Comparison of ENCODE assay signal across 1 cellular context in the genomic region with DNA sequence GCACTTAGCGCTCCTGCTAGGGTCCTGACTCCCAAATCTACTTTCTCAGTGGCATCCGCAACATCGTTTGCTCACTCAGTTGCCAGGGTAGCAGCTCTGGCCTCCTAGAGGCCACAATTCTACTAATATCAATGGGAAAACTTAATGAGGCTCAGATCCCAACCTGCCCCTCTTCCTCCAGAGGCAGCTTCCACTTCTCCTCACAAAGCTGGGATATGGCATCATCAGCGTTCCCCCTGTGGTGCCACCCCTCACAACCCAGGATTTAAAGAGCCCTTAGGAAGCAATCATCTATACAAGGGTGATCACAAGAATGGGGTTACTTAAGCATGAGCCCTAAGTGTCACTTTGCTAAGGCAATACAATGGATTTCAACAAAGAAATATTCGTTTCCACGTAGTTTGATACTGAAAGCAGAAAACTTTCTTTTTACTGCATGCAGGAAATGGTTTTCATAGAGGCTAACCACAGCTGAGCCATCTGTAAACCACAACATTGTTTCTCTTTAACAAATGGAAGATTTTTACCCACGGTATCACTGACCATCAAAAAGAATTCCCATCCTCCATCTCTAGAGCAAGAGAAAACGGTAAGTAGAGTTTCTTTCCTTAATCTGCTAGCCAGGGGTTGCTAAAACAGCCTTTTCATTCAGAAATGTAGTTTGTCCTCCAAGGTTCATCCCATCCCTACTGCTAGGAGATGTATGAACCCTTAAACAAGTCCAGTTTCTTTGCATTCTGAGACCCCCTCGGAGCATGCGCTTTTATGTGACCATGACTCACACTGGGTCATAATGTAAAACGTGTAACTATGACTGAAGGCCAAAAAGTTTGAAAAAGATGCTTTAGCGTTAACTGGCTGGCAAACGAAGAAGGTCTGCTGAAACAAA.
TF ChIP-seq lines count a peak whose summit lies in the region.

No MANE protein-coding gene starts in this region.

TF ChIP-seq in GM12878, 131 proteins besides CTCF, POLR2A, EP300 and RAD21 (continued from another document and continues in another):
- TF ChIP-seq, protein P1, sequence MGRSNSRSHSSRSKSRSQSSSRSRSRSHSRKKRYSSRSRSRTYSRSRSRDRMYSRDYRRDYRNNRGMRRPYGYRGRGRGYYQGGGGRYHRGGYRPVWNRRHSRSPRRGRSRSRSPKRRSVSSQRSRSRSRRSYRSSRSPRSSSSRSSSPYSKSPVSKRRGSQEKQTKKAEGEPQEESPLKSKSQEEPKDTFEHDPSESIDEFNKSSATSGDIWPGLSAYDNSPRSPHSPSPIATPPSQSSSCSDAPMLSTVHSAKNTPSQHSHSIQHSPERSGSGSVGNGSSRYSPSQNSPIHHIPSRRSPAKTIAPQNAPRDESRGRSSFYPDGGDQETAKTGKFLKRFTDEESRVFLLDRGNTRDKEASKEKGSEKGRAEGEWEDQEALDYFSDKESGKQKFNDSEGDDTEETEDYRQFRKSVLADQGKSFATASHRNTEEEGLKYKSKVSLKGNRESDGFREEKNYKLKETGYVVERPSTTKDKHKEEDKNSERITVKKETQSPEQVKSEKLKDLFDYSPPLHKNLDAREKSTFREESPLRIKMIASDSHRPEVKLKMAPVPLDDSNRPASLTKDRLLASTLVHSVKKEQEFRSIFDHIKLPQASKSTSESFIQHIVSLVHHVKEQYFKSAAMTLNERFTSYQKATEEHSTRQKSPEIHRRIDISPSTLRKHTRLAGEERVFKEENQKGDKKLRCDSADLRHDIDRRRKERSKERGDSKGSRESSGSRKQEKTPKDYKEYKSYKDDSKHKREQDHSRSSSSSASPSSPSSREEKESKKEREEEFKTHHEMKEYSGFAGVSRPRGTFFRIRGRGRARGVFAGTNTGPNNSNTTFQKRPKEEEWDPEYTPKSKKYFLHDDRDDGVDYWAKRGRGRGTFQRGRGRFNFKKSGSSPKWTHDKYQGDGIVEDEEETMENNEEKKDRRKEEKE (IDR thresholded peaks at IDR 0.05) = no peak
- TF ChIP-seq, protein P2, sequence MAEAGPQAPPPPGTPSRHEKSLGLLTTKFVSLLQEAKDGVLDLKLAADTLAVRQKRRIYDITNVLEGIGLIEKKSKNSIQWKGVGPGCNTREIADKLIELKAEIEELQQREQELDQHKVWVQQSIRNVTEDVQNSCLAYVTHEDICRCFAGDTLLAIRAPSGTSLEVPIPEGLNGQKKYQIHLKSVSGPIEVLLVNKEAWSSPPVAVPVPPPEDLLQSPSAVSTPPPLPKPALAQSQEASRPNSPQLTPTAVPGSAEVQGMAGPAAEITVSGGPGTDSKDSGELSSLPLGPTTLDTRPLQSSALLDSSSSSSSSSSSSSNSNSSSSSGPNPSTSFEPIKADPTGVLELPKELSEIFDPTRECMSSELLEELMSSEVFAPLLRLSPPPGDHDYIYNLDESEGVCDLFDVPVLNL (IDR thresholded peaks at IDR 0.05; ENCODE audit: low read depth, low read length) = no peak
- peak; percentile 53 for TF ChIP-seq JUNB (IDR thresholded peaks at IDR 0.05)
- TF ChIP-seq HCFC1 (IDR thresholded peaks at IDR 0.05; ENCODE audit: low read length) = no peak
- TF ChIP-seq NFIC (IDR thresholded peaks at IDR 0.05; ENCODE audit: low read depth, low read length) = peak; percentile 96
- TF ChIP-seq TAF1 (IDR thresholded peaks at IDR 0.05; ENCODE audit: borderline replicate concordance, low read depth, low read length) = no peak
- TF ChIP-seq, protein P3, sequence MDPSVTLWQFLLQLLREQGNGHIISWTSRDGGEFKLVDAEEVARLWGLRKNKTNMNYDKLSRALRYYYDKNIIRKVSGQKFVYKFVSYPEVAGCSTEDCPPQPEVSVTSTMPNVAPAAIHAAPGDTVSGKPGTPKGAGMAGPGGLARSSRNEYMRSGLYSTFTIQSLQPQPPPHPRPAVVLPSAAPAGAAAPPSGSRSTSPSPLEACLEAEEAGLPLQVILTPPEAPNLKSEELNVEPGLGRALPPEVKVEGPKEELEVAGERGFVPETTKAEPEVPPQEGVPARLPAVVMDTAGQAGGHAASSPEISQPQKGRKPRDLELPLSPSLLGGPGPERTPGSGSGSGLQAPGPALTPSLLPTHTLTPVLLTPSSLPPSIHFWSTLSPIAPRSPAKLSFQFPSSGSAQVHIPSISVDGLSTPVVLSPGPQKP (IDR thresholded peaks at IDR 0.05; ENCODE audit: low read depth, low read length) = no peak
- TF ChIP-seq HDGF (IDR thresholded peaks at IDR 0.05) = no peak
- TF ChIP-seq SREBF2 (IDR thresholded peaks at IDR 0.05; ENCODE audit: low read length) = no peak
- no peak for TF ChIP-seq RCOR1 (conservative IDR thresholded peaks at IDR 0.05; ENCODE audit: low read depth, low read length)
- no peak for TF ChIP-seq KAT2A (conservative IDR thresholded peaks at IDR 0.05; ENCODE audit: control insufficient read depth, low read depth, low read length)
- no peak for TF ChIP-seq POU2F2 (IDR thresholded peaks at IDR 0.05; ENCODE audit: borderline replicate concordance, low read depth, low read length)
- TF ChIP-seq, protein P4, sequence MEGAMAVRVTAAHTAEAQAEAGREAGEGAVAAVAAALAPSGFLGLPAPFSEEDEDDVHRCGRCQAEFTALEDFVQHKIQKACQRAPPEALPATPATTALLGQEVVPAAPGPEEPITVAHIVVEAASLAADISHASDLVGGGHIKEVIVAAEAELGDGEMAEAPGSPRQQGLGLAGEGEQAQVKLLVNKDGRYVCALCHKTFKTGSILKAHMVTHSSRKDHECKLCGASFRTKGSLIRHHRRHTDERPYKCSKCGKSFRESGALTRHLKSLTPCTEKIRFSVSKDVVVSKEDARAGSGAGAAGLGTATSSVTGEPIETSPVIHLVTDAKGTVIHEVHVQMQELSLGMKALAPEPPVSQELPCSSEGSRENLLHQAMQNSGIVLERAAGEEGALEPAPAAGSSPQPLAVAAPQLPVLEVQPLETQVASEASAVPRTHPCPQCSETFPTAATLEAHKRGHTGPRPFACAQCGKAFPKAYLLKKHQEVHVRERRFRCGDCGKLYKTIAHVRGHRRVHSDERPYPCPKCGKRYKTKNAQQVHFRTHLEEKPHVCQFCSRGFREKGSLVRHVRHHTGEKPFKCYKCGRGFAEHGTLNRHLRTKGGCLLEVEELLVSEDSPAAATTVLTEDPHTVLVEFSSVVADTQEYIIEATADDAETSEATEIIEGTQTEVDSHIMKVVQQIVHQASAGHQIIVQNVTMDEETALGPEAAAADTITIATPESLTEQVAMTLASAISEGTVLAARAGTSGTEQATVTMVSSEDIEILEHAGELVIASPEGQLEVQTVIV (IDR thresholded peaks at IDR 0.05; ENCODE audit: borderline replicate concordance, partially characterized antibody) = no peak
- peak; percentile 62 to 77; a peak in 3 of 4 replicates for TF ChIP-seq BHLHE40 (IDR thresholded peaks at IDR 0.05; ENCODE audit: borderline replicate concordance in 1 of 2, low read depth in 2 of 2, low read length in 1 of 2)
- TF ChIP-seq, protein P5, sequence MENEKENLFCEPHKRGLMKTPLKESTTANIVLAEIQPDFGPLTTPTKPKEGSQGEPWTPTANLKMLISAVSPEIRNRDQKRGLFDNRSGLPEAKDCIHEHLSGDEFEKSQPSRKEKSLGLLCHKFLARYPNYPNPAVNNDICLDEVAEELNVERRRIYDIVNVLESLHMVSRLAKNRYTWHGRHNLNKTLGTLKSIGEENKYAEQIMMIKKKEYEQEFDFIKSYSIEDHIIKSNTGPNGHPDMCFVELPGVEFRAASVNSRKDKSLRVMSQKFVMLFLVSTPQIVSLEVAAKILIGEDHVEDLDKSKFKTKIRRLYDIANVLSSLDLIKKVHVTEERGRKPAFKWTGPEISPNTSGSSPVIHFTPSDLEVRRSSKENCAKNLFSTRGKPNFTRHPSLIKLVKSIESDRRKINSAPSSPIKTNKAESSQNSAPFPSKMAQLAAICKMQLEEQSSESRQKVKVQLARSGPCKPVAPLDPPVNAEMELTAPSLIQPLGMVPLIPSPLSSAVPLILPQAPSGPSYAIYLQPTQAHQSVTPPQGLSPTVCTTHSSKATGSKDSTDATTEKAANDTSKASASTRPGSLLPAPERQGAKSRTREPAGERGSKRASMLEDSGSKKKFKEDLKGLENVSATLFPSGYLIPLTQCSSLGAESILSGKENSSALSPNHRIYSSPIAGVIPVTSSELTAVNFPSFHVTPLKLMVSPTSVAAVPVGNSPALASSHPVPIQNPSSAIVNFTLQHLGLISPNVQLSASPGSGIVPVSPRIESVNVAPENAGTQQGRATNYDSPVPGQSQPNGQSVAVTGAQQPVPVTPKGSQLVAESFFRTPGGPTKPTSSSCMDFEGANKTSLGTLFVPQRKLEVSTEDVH (IDR thresholded peaks at IDR 0.05; ENCODE audit: low read depth, partially characterized antibody) = no peak
- TF ChIP-seq, protein P6, sequence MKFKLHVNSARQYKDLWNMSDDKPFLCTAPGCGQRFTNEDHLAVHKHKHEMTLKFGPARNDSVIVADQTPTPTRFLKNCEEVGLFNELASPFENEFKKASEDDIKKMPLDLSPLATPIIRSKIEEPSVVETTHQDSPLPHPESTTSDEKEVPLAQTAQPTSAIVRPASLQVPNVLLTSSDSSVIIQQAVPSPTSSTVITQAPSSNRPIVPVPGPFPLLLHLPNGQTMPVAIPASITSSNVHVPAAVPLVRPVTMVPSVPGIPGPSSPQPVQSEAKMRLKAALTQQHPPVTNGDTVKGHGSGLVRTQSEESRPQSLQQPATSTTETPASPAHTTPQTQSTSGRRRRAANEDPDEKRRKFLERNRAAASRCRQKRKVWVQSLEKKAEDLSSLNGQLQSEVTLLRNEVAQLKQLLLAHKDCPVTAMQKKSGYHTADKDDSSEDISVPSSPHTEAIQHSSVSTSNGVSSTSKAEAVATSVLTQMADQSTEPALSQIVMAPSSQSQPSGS (IDR thresholded peaks at IDR 0.05; ENCODE audit: low read length) = peak; percentile 93
- TF ChIP-seq, protein P7, sequence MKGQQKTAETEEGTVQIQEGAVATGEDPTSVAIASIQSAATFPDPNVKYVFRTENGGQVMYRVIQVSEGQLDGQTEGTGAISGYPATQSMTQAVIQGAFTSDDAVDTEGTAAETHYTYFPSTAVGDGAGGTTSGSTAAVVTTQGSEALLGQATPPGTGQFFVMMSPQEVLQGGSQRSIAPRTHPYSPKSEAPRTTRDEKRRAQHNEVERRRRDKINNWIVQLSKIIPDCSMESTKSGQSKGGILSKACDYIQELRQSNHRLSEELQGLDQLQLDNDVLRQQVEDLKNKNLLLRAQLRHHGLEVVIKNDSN (IDR thresholded peaks at IDR 0.05; ENCODE audit: borderline replicate concordance, extremely low read length, insufficient read depth, low read depth, low read length) = no peak
- TF ChIP-seq STAT3 (IDR thresholded peaks at IDR 0.05; ENCODE audit: low read depth, low read length) = 0 out of 2 replicates have a peak, but pooled peaks have one; percentile 49
- TF ChIP-seq, protein P8, sequence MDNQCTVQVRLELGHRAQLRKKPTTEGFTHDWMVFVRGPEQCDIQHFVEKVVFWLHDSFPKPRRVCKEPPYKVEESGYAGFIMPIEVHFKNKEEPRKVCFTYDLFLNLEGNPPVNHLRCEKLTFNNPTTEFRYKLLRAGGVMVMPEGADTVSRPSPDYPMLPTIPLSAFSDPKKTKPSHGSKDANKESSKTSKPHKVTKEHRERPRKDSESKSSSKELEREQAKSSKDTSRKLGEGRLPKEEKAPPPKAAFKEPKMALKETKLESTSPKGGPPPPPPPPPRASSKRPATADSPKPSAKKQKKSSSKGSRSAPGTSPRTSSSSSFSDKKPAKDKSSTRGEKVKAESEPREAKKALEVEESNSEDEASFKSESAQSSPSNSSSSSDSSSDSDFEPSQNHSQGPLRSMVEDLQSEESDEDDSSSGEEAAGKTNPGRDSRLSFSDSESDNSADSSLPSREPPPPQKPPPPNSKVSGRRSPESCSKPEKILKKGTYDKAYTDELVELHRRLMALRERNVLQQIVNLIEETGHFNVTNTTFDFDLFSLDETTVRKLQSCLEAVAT (IDR thresholded peaks at IDR 0.05) = peak; percentile 93
- TF ChIP-seq NR2F1 (conservative IDR thresholded peaks at IDR 0.05) = 0 out of 2 replicates have a peak, but pooled peaks have one; percentile 10
- TF ChIP-seq SREBF1 (IDR thresholded peaks at IDR 0.05; ENCODE audit: low read length) = no peak
- TF ChIP-seq, protein P9, sequence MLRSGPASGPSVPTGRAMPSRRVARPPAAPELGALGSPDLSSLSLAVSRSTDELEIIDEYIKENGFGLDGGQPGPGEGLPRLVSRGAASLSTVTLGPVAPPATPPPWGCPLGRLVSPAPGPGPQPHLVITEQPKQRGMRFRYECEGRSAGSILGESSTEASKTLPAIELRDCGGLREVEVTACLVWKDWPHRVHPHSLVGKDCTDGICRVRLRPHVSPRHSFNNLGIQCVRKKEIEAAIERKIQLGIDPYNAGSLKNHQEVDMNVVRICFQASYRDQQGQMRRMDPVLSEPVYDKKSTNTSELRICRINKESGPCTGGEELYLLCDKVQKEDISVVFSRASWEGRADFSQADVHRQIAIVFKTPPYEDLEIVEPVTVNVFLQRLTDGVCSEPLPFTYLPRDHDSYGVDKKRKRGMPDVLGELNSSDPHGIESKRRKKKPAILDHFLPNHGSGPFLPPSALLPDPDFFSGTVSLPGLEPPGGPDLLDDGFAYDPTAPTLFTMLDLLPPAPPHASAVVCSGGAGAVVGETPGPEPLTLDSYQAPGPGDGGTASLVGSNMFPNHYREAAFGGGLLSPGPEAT (IDR thresholded peaks at IDR 0.05; ENCODE audit: low read depth) = peak; percentile 74
- no peak for TF ChIP-seq ZSCAN29 (IDR thresholded peaks at IDR 0.05)
- TF ChIP-seq MTA2 (IDR thresholded peaks at IDR 0.05; ENCODE audit: low read depth) = peak; percentile 81
- TF ChIP-seq NR2C1 (IDR thresholded peaks at IDR 0.05) = no peak
- no peak for TF ChIP-seq RBBP5 (conservative IDR thresholded peaks at IDR 0.05)
- TF ChIP-seq, protein P10, sequence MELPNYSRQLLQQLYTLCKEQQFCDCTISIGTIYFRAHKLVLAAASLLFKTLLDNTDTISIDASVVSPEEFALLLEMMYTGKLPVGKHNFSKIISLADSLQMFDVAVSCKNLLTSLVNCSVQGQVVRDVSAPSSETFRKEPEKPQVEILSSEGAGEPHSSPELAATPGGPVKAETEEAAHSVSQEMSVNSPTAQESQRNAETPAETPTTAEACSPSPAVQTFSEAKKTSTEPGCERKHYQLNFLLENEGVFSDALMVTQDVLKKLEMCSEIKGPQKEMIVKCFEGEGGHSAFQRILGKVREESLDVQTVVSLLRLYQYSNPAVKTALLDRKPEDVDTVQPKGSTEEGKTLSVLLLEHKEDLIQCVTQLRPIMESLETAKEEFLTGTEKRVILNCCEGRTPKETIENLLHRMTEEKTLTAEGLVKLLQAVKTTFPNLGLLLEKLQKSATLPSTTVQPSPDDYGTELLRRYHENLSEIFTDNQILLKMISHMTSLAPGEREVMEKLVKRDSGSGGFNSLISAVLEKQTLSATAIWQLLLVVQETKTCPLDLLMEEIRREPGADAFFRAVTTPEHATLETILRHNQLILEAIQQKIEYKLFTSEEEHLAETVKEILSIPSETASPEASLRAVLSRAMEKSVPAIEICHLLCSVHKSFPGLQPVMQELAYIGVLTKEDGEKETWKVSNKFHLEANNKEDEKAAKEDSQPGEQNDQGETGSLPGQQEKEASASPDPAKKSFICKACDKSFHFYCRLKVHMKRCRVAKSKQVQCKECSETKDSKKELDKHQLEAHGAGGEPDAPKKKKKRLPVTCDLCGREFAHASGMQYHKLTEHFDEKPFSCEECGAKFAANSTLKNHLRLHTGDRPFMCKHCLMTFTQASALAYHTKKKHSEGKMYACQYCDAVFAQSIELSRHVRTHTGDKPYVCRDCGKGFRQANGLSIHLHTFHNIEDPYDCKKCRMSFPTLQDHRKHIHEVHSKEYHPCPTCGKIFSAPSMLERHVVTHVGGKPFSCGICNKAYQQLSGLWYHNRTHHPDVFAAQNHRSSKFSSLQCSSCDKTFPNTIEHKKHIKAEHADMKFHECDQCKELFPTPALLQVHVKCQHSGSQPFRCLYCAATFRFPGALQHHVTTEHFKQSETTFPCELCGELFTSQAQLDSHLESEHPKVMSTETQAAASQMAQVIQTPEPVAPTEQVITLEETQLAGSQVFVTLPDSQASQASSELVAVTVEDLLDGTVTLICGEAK (IDR thresholded peaks at IDR 0.05; ENCODE audit: borderline replicate concordance) = no peak
- TF ChIP-seq ZNF622 (IDR thresholded peaks at IDR 0.05) = no peak
- TF ChIP-seq TCF3 (IDR thresholded peaks at IDR 0.05; ENCODE audit: borderline replicate concordance, insufficient read depth, low read depth, low read length) = no peak
- TF ChIP-seq RUNX3 (IDR thresholded peaks at IDR 0.05; ENCODE audit: low read length) = peak; percentile 100
- TF ChIP-seq NFYA (IDR thresholded peaks at IDR 0.05; ENCODE audit: borderline replicate concordance, low read depth, low read length) = no peak
